17 cellular contexts compared by ENCODE assay signal in genomic region chr9:89720721-89721660, GRCh38.
DNase-seq lines count a peak whose midpoint lies in the region; ATAC-seq and TF ChIP-seq lines count a peak whose summit lies in the region.
"Had no signal": no experiment of that assay in that cellular context is flagged by ENCODE, and none has a peak within 500 bp of the region (broad histone marks: within the 10 kb centered on the region; RNA-seq: fewer than 3 reads in every experiment).

No MANE protein-coding gene starts in this region.

- no peaks in the 10 kb centered on the region for H3F3A ChIP-seq in Loucy (ENCODE audit: low read depth)

- peak overlapping the region; percentile 30 for H3K4me2 ChIP-seq in Loucy (ENCODE audit: low read depth, low read length, poor library complexity, severe bottlenecking)

- peak; percentile 41 for ATAC-seq in omental fat pad (ENCODE audit: low FRiP score)
- ATAC-seq: activated T-cell treated with anti-CD3 and anti-CD28 coated beads, Interleukin-2, amount 50 U/mL, for 4 hours had no signal

- no peak overlapping the region for H3K4me3 ChIP-seq in Loucy (ENCODE audit: low read length, poor library complexity, severe bottlenecking)
- H3K4me3 ChIP-seq: thyroid gland had no signal

- H2AFZ ChIP-seq in Loucy (ENCODE audit: low read length) = no peak overlapping the region

- DNase-seq in DMS79 treated with DMSO at 0.1 percent for 48 hours (lab: John Stamatoyannopoulos, UW) (peak; percentile 5), DMS79 (lab: John Stamatoyannopoulos, UW) (no peak), omental fat pad (ENCODE audit: low spot score) (no peak), globus pallidus (ENCODE audit: low spot score) (no peak), NCI-H1105 (lab: John Stamatoyannopoulos, UW) (no peak)
- DNase-seq in activated CD4-positive, alpha-beta T cell treated with anti-CD3 and anti-CD28 coated beads for 1 hour = no peak
- DNase-seq: activated CD4-positive, alpha-beta T cell treated with anti-CD3 and anti-CD28 coated beads, Interleukin-2, amount 10 ng/mL, durations not matched to agents 7 days and 5 days; activated T-cell treated with anti-CD3 and anti-CD28 coated beads, Interleukin-2, amount 50 U/mL, for 4 hours; amniotic stem cell; CD4-positive, alpha-beta T cell; islet precursor cell; NCI-H774; stimulated activated CD4-positive, alpha-beta T cell treated with anti-CD3 and anti-CD28 coated beads, Interleukin-2, amount 100 ng/mL, for 24 hours; stimulated activated CD8-positive, alpha-beta memory T cell treated with anti-CD3 and anti-CD28 coated beads, Interleukin-4, amount 100 ng/mL, for 48 hours; thyroid gland had no signal

- H3K9me3 ChIP-seq in Loucy (ENCODE audit: insufficient read depth, low read depth, low read length) = no peaks in the 10 kb centered on the region
- H3K9me3 ChIP-seq: thyroid gland had no signal

- H3K4me1 ChIP-seq in Loucy (ENCODE audit: insufficient read depth, low read length, poor library complexity, severe bottlenecking) = peaks cover 3% of the 10 kb centered on the region
- H3K4me1 ChIP-seq: thyroid gland had no signal

- no peaks in the 10 kb centered on the region for H3K79me2 ChIP-seq in Loucy (ENCODE audit: insufficient read depth, low read length)

- TF ChIP-seq CTCF in Loucy (conservative IDR thresholded peaks at IDR 0.05; ENCODE audit: low read length) (no peak), omental fat pad (IDR thresholded peaks at IDR 0.05) (no peak)

- peaks cover 64% of the 10 kb centered on the region for H3K4me1 Mint-ChIP-seq in dendritic cell treated with granulocyte-macrophage colony-stimulating factor and Interleukin-4, amounts not matched to agents 40 ng/mL and 50 ng/mL, for 4 days (ENCODE audit: low read depth)

- H4K20me1 ChIP-seq in Loucy (ENCODE audit: insufficient read depth, low read length, poor library complexity, severe bottlenecking) = no peaks in the 10 kb centered on the region

- H3K9ac ChIP-seq in Loucy (ENCODE audit: low read depth, low read length, poor library complexity, severe bottlenecking) = no peak overlapping the region

- no peaks in the 10 kb centered on the region for H3K9me3 Mint-ChIP-seq in dendritic cell treated with granulocyte-macrophage colony-stimulating factor and Interleukin-4, amounts not matched to agents 40 ng/mL and 50 ng/mL, for 4 days
- H3K9me3 Mint-ChIP-seq: activated T-cell treated with anti-CD3 and anti-CD28 coated beads, Interleukin-2, amount 50 U/mL, for 4 hours; CD4-positive, alpha-beta T cell had no signal

- no peaks in the 10 kb centered on the region for H3K36me3 Mint-ChIP-seq in dendritic cell treated with granulocyte-macrophage colony-stimulating factor and Interleukin-4, amounts not matched to agents 40 ng/mL and 50 ng/mL, for 4 days (ENCODE audit: low read depth)

- H3K36me3 ChIP-seq in Loucy (ENCODE audit: insufficient read depth, low read length) = no peaks in the 10 kb centered on the region
- H3K36me3 ChIP-seq: thyroid gland had no signal

- intact Hi-C loops in dendritic cell treated with granulocyte-macrophage colony-stimulating factor and Interleukin-4, amounts not matched to agents 40 ng/mL and 50 ng/mL, for 4 days (cut with micrococcal nuclease) = no loop called here

- no peaks in the 10 kb centered on the region for H3K27me3 Mint-ChIP-seq in dendritic cell treated with granulocyte-macrophage colony-stimulating factor and Interleukin-4, amounts not matched to agents 40 ng/mL and 50 ng/mL, for 4 days
- H3K27me3 Mint-ChIP-seq: activated CD4-positive, alpha-beta T cell treated with anti-CD3 and anti-CD28 coated beads, Interleukin-2, amount 10 ng/mL, durations not matched to agents 7 days and 5 days; CD4-positive, alpha-beta T cell had no signal

- H3K4me3 Mint-ChIP-seq in dendritic cell treated with granulocyte-macrophage colony-stimulating factor and Interleukin-4, amounts not matched to agents 40 ng/mL and 50 ng/mL, for 4 days = no peak overlapping the region
- H3K4me3 Mint-ChIP-seq: activated CD4-positive, alpha-beta T cell treated with anti-CD3 and anti-CD28 coated beads, Interleukin-2, amount 10 ng/mL, durations not matched to agents 7 days and 5 days; activated T-cell treated with anti-CD3 and anti-CD28 coated beads, Interleukin-2, amount 50 U/mL, for 4 hours; CD4-positive, alpha-beta T cell had no signal

- no peaks in the 10 kb centered on the region for H3K9me2 ChIP-seq in Loucy (replicated peaks; ENCODE audit: low read depth, low read length)

- no peaks in the 10 kb centered on the region for H3K27me3 ChIP-seq in Loucy (ENCODE audit: insufficient read depth, low read length, poor library complexity, severe bottlenecking)
- H3K27me3 ChIP-seq: thyroid gland had no signal

- H3K27ac Mint-ChIP-seq in dendritic cell treated with granulocyte-macrophage colony-stimulating factor and Interleukin-4, amounts not matched to agents 40 ng/mL and 50 ng/mL, for 4 days = peak overlapping the region; percentile 66
- H3K27ac Mint-ChIP-seq: CD4-positive, alpha-beta T cell had no signal
